In the genomic region with DNA sequence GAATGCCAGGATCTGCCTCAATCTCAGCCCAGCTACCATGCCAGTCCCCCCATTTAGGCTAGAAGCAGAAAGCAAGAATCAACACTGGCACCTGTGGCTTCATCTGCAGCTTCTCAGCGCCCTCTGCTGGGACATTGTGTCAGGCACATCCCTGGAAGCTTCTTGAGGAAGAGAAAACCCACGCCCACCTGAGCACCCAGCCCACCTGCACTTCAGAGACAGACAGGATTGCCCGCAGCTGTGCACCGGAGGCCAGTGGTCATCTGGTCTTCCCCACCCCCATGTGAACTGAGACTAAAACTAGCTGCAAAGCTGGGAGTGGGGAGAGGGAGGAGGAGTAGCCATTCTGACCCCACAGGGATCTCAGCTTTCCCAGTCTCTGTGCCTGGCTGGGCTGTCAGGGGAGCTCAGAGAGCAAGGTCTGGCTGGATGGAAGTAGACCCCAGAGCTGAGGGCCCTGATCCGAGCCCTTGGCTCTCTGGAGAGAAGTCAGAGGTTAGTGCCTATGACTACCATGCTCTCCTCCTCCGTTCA, we compare ENCODE assay signal across 9 cellular contexts.
DNase-seq lines count a peak whose midpoint lies in the region; ATAC-seq and TF ChIP-seq lines count a peak whose summit lies in the region.
"Had no signal": no experiment of that assay in that cellular context is flagged by ENCODE, and none has a peak within 500 bp of the region (broad histone marks: within the 10 kb centered on the region; RNA-seq: fewer than 3 reads in every experiment).

No MANE protein-coding gene starts in this region.

- H2BK120ac ChIP-seq in H9 (ENCODE audit: low read depth, low read length, poor library complexity, severe bottlenecking) = no peak overlapping the region

- no peak overlapping the region for H3K4me2 ChIP-seq in H9 (ENCODE audit: insufficient read depth, insufficient read length, low read length)

- intact Hi-C loops in activated T-helper 1 cell treated with anti-CD3 and anti-CD28 coated beads, Interleukin-12 subunit alpha, Interleukin-12 subunit beta, Interleukin-2, Interleukin-4 antibody, amounts not matched to agents 30 ng/mL and 10 ng/mL and 1 ng/mL, durations not matched to agents 14 hours and 24 hours and 36 hours (cut with micrococcal nuclease) = loop anchor here (2.0 kb wide), 1 partner anchor 446 kb away; no protein-coding TSS in a partner anchor

- no peaks in the 10 kb centered on the region for H3K9me3 ChIP-seq in H9 (ENCODE audit: control insufficient read depth, low read depth, low read length)
- H3K9me3 ChIP-seq: SJSA1 had no signal

- TF ChIP-seq CTCF in H9 (conservative IDR thresholded peaks at IDR 0.05) = peak; percentile 87
- TF ChIP-seq CTCF in progenitor cell of endocrine pancreas (IDR thresholded peaks at IDR 0.05; ENCODE audit: unreplicated experiment) = peak; percentile 80

- H3K18ac ChIP-seq in H9 (ENCODE audit: insufficient read length, low read depth, low read length) = no peak overlapping the region

- peaks cover 6% of the 10 kb centered on the region; the same call in 1 of the 2 replicates for H3K4me1 ChIP-seq in H9 (ENCODE audit: insufficient read depth, low read length)
- H3K4me1 ChIP-seq: SJSA1 had no signal

- no peaks in the 10 kb centered on the region for H3K79me1 ChIP-seq in H9 (ENCODE audit: insufficient read depth, low read depth, low read length, poor library complexity, severe bottlenecking)

- no peak overlapping the region for H3K4ac ChIP-seq in H9 (ENCODE audit: low read depth, low read length)

- H3K23me2 ChIP-seq in H9 (ENCODE audit: insufficient read length, low read depth, low read length, poor library complexity, severe bottlenecking) = no peaks in the 10 kb centered on the region

- H3K27ac Mint-ChIP-seq in H9 (peak overlapping the region in 1 of 3 experiments; percentile 46; a peak in 1 of 7 replicates), progenitor cell of endocrine pancreas (no peak overlapping the region)
- no peak overlapping the region for H3K27ac Mint-ChIP-seq in activated T-helper 1 cell treated with anti-CD3 and anti-CD28 coated beads, Interleukin-12 subunit alpha, Interleukin-12 subunit beta, Interleukin-2, Interleukin-4 antibody, amounts not matched to agents 30 ng/mL and 10 ng/mL and 1 ng/mL, durations not matched to agents 14 hours and 24 hours and 36 hours

- no peaks in the 10 kb centered on the region for H3K27me3 ChIP-seq in H9 (ENCODE audit: insufficient read depth, low read length)
- H3K27me3 ChIP-seq: SJSA1 had no signal

- no peaks in the 10 kb centered on the region for H3K36me3 Mint-ChIP-seq in H9 (ENCODE audit: insufficient read depth in 1 of 3, low read depth in 3 of 3)
- no peaks in the 10 kb centered on the region for H3K36me3 Mint-ChIP-seq in activated T-helper 1 cell treated with anti-CD3 and anti-CD28 coated beads, Interleukin-12 subunit alpha, Interleukin-12 subunit beta, Interleukin-2, Interleukin-4 antibody, amounts not matched to agents 30 ng/mL and 10 ng/mL and 1 ng/mL, durations not matched to agents 14 hours and 24 hours and 36 hours (ENCODE audit: low read depth)
- peaks cover 7% of the 10 kb centered on the region for H3K36me3 Mint-ChIP-seq in progenitor cell of endocrine pancreas (ENCODE audit: insufficient read depth)

- H4K8ac ChIP-seq in H9 (replicated peaks; ENCODE audit: insufficient read length, low read depth, low read length) = no peak overlapping the region

- DNase-seq in D341Med (ENCODE audit: low spot score) (peak; percentile 79), H9 (peak; percentile 89), NCI-H748 treated with DMSO at 0.1 percent for 48 hours (lab: John Stamatoyannopoulos, UW) (peak; percentile 40), globus pallidus (ENCODE audit: low spot score) (peak; percentile 51), progenitor cell of endocrine pancreas (ENCODE audit: low spot score, unreplicated experiment) (peak; percentile 62)
- DNase-seq in activated T-helper 1 cell treated with anti-CD3 and anti-CD28 coated beads, Interleukin-12 subunit alpha, Interleukin-12 subunit beta, Interleukin-2, Interleukin-4 antibody, amounts not matched to agents 30 ng/mL and 10 ng/mL and 1 ng/mL, durations not matched to agents 14 hours and 24 hours and 36 hours (ENCODE audit: low spot score) = peak; percentile 10

- H4K91ac ChIP-seq in H9 (ENCODE audit: insufficient read length, low read depth, low read length) = no peak overlapping the region

- ATAC-seq in HG03196 (IDR thresholded peaks at IDR 0.05; ENCODE audit: unreplicated experiment) = no peak
- ATAC-seq in HG02884 (IDR thresholded peaks at IDR 0.05; ENCODE audit: unreplicated experiment) = no peak

- no peak overlapping the region for H2BK20ac ChIP-seq in H9 (ENCODE audit: low read depth, low read length, poor library complexity, severe bottlenecking)

- peaks cover 39 to 43% of the 10 kb centered on the region in 2 experiments for H3K4me1 Mint-ChIP-seq in H9
- H3K4me1 Mint-ChIP-seq in activated T-helper 1 cell treated with anti-CD3 and anti-CD28 coated beads, Interleukin-12 subunit alpha, Interleukin-12 subunit beta, Interleukin-2, Interleukin-4 antibody, amounts not matched to agents 30 ng/mL and 10 ng/mL and 1 ng/mL, durations not matched to agents 14 hours and 24 hours and 36 hours (ENCODE audit: low read depth) = no peaks in the 10 kb centered on the region
- H3K4me1 Mint-ChIP-seq in progenitor cell of endocrine pancreas (ENCODE audit: low read depth) = no peaks in the 10 kb centered on the region

- no peak overlapping the region for H3K4me3 Mint-ChIP-seq in H9
- H3K4me3 Mint-ChIP-seq in activated T-helper 1 cell treated with anti-CD3 and anti-CD28 coated beads, Interleukin-12 subunit alpha, Interleukin-12 subunit beta, Interleukin-2, Interleukin-4 antibody, amounts not matched to agents 30 ng/mL and 10 ng/mL and 1 ng/mL, durations not matched to agents 14 hours and 24 hours and 36 hours = no peak overlapping the region
- no peak overlapping the region for H3K4me3 Mint-ChIP-seq in progenitor cell of endocrine pancreas (ENCODE audit: low read depth)

- no peak overlapping the region for H3K56ac ChIP-seq in H9 (ENCODE audit: insufficient read length, low read depth, low read length)

- no peaks in the 10 kb centered on the region for H4K20me1 ChIP-seq in H9 (ENCODE audit: control insufficient read depth, insufficient read depth, insufficient read length)

- no peak overlapping the region for H2BK5ac ChIP-seq in H9 (ENCODE audit: insufficient read length, low read length)

- WGBS in H9 (ENCODE audit: extremely low coverage, insufficient read length, low lambda C conversion rate) = no CpG with 5 or more reads among the region's 6 CpGs

- no peak overlapping the region for H2BK15ac ChIP-seq in H9 (ENCODE audit: low read depth, low read length)

- no peak overlapping the region for H3K27ac ChIP-seq in H9 (ENCODE audit: insufficient read length, low read depth, low read length)
- H3K27ac ChIP-seq: SJSA1 had no signal

- H2AFZ ChIP-seq in H9 (ENCODE audit: low read length) = no peak overlapping the region

- no peak overlapping the region for H2AK5ac ChIP-seq in H9 (ENCODE audit: insufficient read length, low read length)

- no peaks in the 10 kb centered on the region for H3K9me3 Mint-ChIP-seq in H9
- no peaks in the 10 kb centered on the region for H3K9me3 Mint-ChIP-seq in activated T-helper 1 cell treated with anti-CD3 and anti-CD28 coated beads, Interleukin-12 subunit alpha, Interleukin-12 subunit beta, Interleukin-2, Interleukin-4 antibody, amounts not matched to agents 30 ng/mL and 10 ng/mL and 1 ng/mL, durations not matched to agents 14 hours and 24 hours and 36 hours
- no peaks in the 10 kb centered on the region for H3K9me3 Mint-ChIP-seq in progenitor cell of endocrine pancreas (ENCODE audit: low read depth)

- no peak overlapping the region for H3K9ac ChIP-seq in H9 (ENCODE audit: extremely low read depth, insufficient read length, low read length)

- H3K27me3 Mint-ChIP-seq in H9 (ENCODE audit: low read depth) (peaks cover 3% of the 10 kb centered on the region), progenitor cell of endocrine pancreas (no peaks in the 10 kb centered on the region)
- H3K27me3 Mint-ChIP-seq in activated T-helper 1 cell treated with anti-CD3 and anti-CD28 coated beads, Interleukin-12 subunit alpha, Interleukin-12 subunit beta, Interleukin-2, Interleukin-4 antibody, amounts not matched to agents 30 ng/mL and 10 ng/mL and 1 ng/mL, durations not matched to agents 14 hours and 24 hours and 36 hours (ENCODE audit: insufficient read depth) = peaks cover 2% of the 10 kb centered on the region

- no peak overlapping the region for H3T11ph ChIP-seq in H9 (ENCODE audit: low read length)

- no peaks in the 10 kb centered on the region for H3K79me2 ChIP-seq in H9 (ENCODE audit: insufficient read depth, low read length)

- H3K23ac ChIP-seq in H9 (ENCODE audit: insufficient read length, low read depth, low read length) = no peak overlapping the region

- no peak overlapping the region for H3K14ac ChIP-seq in H9 (ENCODE audit: insufficient read depth, low read length)

- no peak overlapping the region for H4K5ac ChIP-seq in H9 (ENCODE audit: insufficient read length, low read depth, low read length)

- H2BK12ac ChIP-seq in H9 (ENCODE audit: insufficient read length, low read depth, low read length) = no peak overlapping the region

Comparison
In these comparisons a context has a peak if more than half of its experiments do, and no peak if none do; other contexts are left out.
1. DNase-seq: peak in every context shown above with its lines; median percentile 89 in H9; 79 in D341Med; 62 in progenitor cell of endocrine pancreas; 51 in globus pallidus; 40 in NCI-H748 treated with DMSO at 0.1 percent for 48 hours; 10 in activated T-helper 1 cell treated with anti-CD3 and anti-CD28 coated beads, Interleukin-12 subunit alpha, Interleukin-12 subunit beta, Interleukin-2, Interleukin-4 antibody, amounts not matched to agents 30 ng/mL and 10 ng/mL and 1 ng/mL, durations not matched to agents 14 hours and 24 hours and 36 hours.